14 cellular contexts compared by ENCODE assay signal in the genomic region with DNA sequence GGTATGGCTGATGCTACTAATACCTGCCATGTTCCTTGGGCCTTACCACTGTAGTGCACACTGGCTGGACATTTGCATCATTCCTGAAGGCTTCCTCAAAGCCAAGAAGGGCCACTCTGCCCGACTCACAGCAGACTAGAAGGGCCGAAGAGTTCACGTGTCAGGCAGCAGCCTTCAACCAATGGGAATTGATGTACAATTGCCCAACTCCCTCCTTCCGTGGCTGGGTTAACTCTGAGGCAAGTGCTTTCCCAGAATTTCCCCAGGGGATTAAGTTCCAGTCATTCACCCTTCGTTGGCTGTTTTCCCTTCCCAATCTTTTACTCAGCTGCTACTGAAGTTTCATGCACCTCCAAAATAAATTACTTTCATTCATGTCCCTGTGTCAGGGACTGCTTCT. TPM values are rescaled to one million over a fixed set of nuclear protein-coding genes. Genes with fewer than 3 reads are reported as not detected.
DNase-seq lines count a peak whose midpoint lies in the region; ATAC-seq and TF ChIP-seq lines count a peak whose summit lies in the region.
"Had no signal": no experiment of that assay in that cellular context is flagged by ENCODE, and none has a peak within 500 bp of the region (broad histone marks: within the 10 kb centered on the region; RNA-seq: fewer than 3 reads in every experiment).

No MANE protein-coding gene starts in this region.

- H3K27me3 Mint-ChIP-seq in neural progenitor cell (ENCODE audit: insufficient read depth, low read depth), result no peaks in the 10 kb centered on the region
- H3K27me3 Mint-ChIP-seq: CD8-positive, alpha-beta memory T cell had no signal

- no peaks in the 10 kb centered on the region for H3K9me3 Mint-ChIP-seq in neural progenitor cell
- no peaks in the 10 kb centered on the region for H3K9me3 Mint-ChIP-seq in stimulated activated effector memory CD8-positive, alpha-beta T cell treated with anti-CD3 and anti-CD28 coated beads, Interleukin-12 subunit alpha, Interleukin-12 subunit beta, amount 100 ng/mL, for 72 hours
- H3K9me3 Mint-ChIP-seq: CD8-positive, alpha-beta memory T cell had no signal

- no peaks in the 10 kb centered on the region for H3K79me2 ChIP-seq in neural progenitor cell (ENCODE audit: low read depth)

- TF ChIP-seq CTCF in AG10803 (conservative IDR thresholded peaks at IDR 0.05; ENCODE audit: low read length) (no peak), neural progenitor cell (IDR thresholded peaks at IDR 0.05) (no peak)

- H3K36me3 ChIP-seq in neural progenitor cell, result no peaks in the 10 kb centered on the region
- H3K36me3 ChIP-seq: neutrophil, uterus had no signal

- H4K20me1 ChIP-seq in neural progenitor cell (ENCODE audit: low read depth), result no peaks in the 10 kb centered on the region

- no peak overlapping the region for H3K27ac ChIP-seq in neural progenitor cell
- H3K27ac ChIP-seq: neutrophil, uterus had no signal

- H3K4me1 ChIP-seq in neural progenitor cell, result no peaks in the 10 kb centered on the region

- DNase-seq in AG10803 (ENCODE audit: low read depth), result peak; percentile 82
- peak; percentile 68 for DNase-seq in M059J (ENCODE audit: low read depth)
- peak; percentile 88 for DNase-seq in fibroblast of gingiva (ENCODE audit: low read depth)
- peak; percentile 40 for DNase-seq in neural progenitor cell (ENCODE audit: low spot score)
- no peak for DNase-seq in ACHN
- no peak for DNase-seq in stimulated activated effector memory CD8-positive, alpha-beta T cell treated with anti-CD3 and anti-CD28 coated beads, Interleukin-12 subunit alpha, Interleukin-12 subunit beta, amount 100 ng/mL, for 72 hours (ENCODE audit: low spot score in 2 of 2)
- DNase-seq in stimulated activated CD4-positive, alpha-beta T cell treated with anti-CD3 and anti-CD28 coated beads, Interleukin-2, amount 100 ng/mL, for 48 hours, result no peak
- DNase-seq: activated naive CD4-positive, alpha-beta T cell; CD8-positive, alpha-beta memory T cell; NCI-H187 treated with DMSO at 0.1 percent for 48 hours; SIG-M5 had no signal

- peak overlapping the region; percentile 55 for H2AFZ ChIP-seq in neural progenitor cell (replicated peaks)

- no peak overlapping the region for H3K4me2 ChIP-seq in neural progenitor cell

- H3K36me3 Mint-ChIP-seq in neural progenitor cell, result no peaks in the 10 kb centered on the region
- no peaks in the 10 kb centered on the region for H3K36me3 Mint-ChIP-seq in stimulated activated effector memory CD8-positive, alpha-beta T cell treated with anti-CD3 and anti-CD28 coated beads, Interleukin-12 subunit alpha, Interleukin-12 subunit beta, amount 100 ng/mL, for 72 hours

- H3K9ac ChIP-seq in neural progenitor cell, result no peak overlapping the region

- H3K27me3 ChIP-seq in neural progenitor cell, result no peaks in the 10 kb centered on the region
- H3K27me3 ChIP-seq: uterus had no signal

- ATAC-seq in HG03139 (IDR thresholded peaks at IDR 0.05; ENCODE audit: unreplicated experiment), result no peak
- ATAC-seq in stimulated activated effector memory CD8-positive, alpha-beta T cell treated with anti-CD3 and anti-CD28 coated beads, Interleukin-12 subunit alpha, Interleukin-12 subunit beta, amount 100 ng/mL, for 72 hours, result no peak

- H3K4me3 ChIP-seq in AG10803 (ENCODE audit: low read length) (no peak overlapping the region), neural progenitor cell (no peak overlapping the region)
- H3K4me3 ChIP-seq: uterus had no signal

- H3K4me1 Mint-ChIP-seq in neural progenitor cell, result no peaks in the 10 kb centered on the region
- H3K4me1 Mint-ChIP-seq in stimulated activated effector memory CD8-positive, alpha-beta T cell treated with anti-CD3 and anti-CD28 coated beads, Interleukin-12 subunit alpha, Interleukin-12 subunit beta, amount 100 ng/mL, for 72 hours, result no peaks in the 10 kb centered on the region
- H3K4me1 Mint-ChIP-seq: CD8-positive, alpha-beta memory T cell had no signal

- in situ Hi-C loops in ACHN (cut with HindIII; ENCODE audit: low pct_ligation_motif_present, low pct_unique_long_range_greater_than_20kb, low sequenced_read_pairs), result no loop called here

- no peak overlapping the region for H3K27ac Mint-ChIP-seq in neural progenitor cell
- H3K27ac Mint-ChIP-seq in stimulated activated effector memory CD8-positive, alpha-beta T cell treated with anti-CD3 and anti-CD28 coated beads, Interleukin-12 subunit alpha, Interleukin-12 subunit beta, amount 100 ng/mL, for 72 hours, result no peak overlapping the region

- no peak overlapping the region for H3K4me3 Mint-ChIP-seq in neural progenitor cell
- H3K4me3 Mint-ChIP-seq in stimulated activated effector memory CD8-positive, alpha-beta T cell treated with anti-CD3 and anti-CD28 coated beads, Interleukin-12 subunit alpha, Interleukin-12 subunit beta, amount 100 ng/mL, for 72 hours, result no peak overlapping the region
- H3K4me3 Mint-ChIP-seq: CD8-positive, alpha-beta memory T cell had no signal

- no peaks in the 10 kb centered on the region for H3K9me3 ChIP-seq in neural progenitor cell (ENCODE audit: low read depth)
- H3K9me3 ChIP-seq: neutrophil, uterus had no signal

- no peaks in the 10 kb centered on the region for H3F3A ChIP-seq in neural progenitor cell (ENCODE audit: low read depth)

RNA-seq across cellular contexts. Expression of a gene that starts 29.8 kb away (rescaled TPM):
- total RNA-seq in M059J (2014; rRNA removed; shearing (Covaris generic)), result 339 and 412 TPM in 2 replicates
- total RNA-seq in neural progenitor cell (ENCODE audit: low replicate concordance), result not detected in 2 replicates

RNA-seq across cellular contexts. Expression of a gene that starts 30.3 kb away (rescaled TPM):
- 356 and 472 TPM in 2 replicates for total RNA-seq in M059J (2014; rRNA removed; shearing (Covaris generic))
- total RNA-seq in neural progenitor cell (ENCODE audit: low replicate concordance), result 6.2 and 6.5 TPM in 2 replicates

RNA-seq across cellular contexts. Expression of a gene that starts 39.9 kb away (rescaled TPM):
- 350 and 427 TPM in 2 replicates for total RNA-seq in M059J (2014; rRNA removed; shearing (Covaris generic))
- 2.0 and 2.2 TPM in 2 replicates for total RNA-seq in neural progenitor cell (ENCODE audit: low replicate concordance)

RNA-seq across cellular contexts. Expression of a gene that starts 45.2 kb away (rescaled TPM):
- total RNA-seq in M059J (2014; rRNA removed; shearing (Covaris generic)), result 45.6 and 67.8 TPM in 2 replicates
- total RNA-seq in neural progenitor cell (ENCODE audit: low replicate concordance), result 2.8 and 2.9 TPM in 2 replicates

RNA-seq across cellular contexts. Expression of a gene that starts 57.0 kb away (rescaled TPM):
- total RNA-seq in M059J (2014; rRNA removed; shearing (Covaris generic)), result 5.1 and 8.3 TPM in 2 replicates
- total RNA-seq in neural progenitor cell (ENCODE audit: low replicate concordance), result 4.3 and 4.5 TPM in 2 replicates

Comparison
In these comparisons a context has a peak if more than half of its experiments do, and no peak if none do; other contexts are left out.
1. DNase-seq: peak in AG10803 (single experiment), M059J (single experiment), fibroblast of gingiva (single experiment) and neural progenitor cell (single experiment); none in ACHN (single experiment), stimulated activated effector memory CD8-positive, alpha-beta T cell treated with anti-CD3 and anti-CD28 coated beads, Interleukin-12 subunit alpha, Interleukin-12 subunit beta, amount 100 ng/mL, for 72 hours (0 of 2) and stimulated activated CD4-positive, alpha-beta T cell treated with anti-CD3 and anti-CD28 coated beads, Interleukin-2, amount 100 ng/mL, for 48 hours (0 of 2).
2. RNA of a gene that starts 29.8 kb away (total RNA-seq): 339 to 412 TPM in M059J; not detected in neural progenitor cell; every median in the first group is over 100 times any median in the second.
3. RNA of a gene that starts 30.3 kb away (total RNA-seq): 356 to 472 TPM in M059J; 6.2 to 6.5 TPM in neural progenitor cell; every median in the first group is over 10 times any median in the second.
4. RNA of a gene that starts 39.9 kb away (total RNA-seq): 350 to 427 TPM in M059J; 2.0 to 2.2 TPM in neural progenitor cell; every median in the first group is over 100 times any median in the second.